In the genomic region with DNA sequence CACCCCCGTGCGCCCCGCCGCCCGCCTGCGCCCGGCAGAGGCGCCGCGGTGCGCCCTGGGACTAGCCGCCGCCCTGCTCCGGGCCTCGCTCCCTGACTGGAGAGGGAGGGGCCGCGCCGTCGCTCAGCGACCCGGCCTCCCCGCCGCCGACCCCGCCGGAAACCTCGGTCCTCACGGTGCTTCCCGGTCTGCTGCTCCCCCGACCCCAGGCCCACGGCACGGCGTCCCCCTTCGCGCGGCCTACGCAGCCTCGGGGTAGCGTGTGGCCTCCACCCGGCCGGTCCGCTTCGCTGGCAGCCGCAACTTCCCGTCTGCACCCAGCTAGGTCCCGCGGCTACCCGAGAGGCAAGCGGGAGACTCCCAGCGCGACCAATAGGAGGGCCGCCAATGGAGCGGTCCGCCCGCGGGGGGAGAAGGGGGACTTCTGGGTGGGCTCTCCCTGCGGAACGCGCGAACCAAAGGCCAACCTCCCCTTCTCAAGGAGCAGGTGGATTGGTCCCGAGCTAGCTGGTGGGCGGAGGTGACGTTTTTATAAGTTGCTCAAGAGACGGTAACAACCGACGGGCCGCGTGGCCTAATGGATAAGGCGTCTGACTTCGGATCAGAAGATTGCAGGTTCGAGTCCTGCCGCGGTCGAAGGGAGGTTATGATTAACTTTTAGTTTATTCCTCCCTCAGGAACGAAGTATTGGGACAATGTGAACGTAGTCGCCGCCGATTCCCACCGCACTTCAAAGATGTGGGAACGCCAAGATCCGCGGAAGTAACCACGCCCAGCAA, we compare ENCODE assay signal across 1 cellular context.
TF ChIP-seq lines count a peak whose summit lies in the region.

A gene (minus strand): TSS at position 315 of the 779 bp plus-strand sequence. CDS start 1,070 bp downstream, outside the sequence.

TF ChIP-seq in HepG2, 621 proteins besides CTCF, POLR2A, EP300 and RAD21 (continued from another document and continues in another):
- TF ChIP-seq, protein P1, sequence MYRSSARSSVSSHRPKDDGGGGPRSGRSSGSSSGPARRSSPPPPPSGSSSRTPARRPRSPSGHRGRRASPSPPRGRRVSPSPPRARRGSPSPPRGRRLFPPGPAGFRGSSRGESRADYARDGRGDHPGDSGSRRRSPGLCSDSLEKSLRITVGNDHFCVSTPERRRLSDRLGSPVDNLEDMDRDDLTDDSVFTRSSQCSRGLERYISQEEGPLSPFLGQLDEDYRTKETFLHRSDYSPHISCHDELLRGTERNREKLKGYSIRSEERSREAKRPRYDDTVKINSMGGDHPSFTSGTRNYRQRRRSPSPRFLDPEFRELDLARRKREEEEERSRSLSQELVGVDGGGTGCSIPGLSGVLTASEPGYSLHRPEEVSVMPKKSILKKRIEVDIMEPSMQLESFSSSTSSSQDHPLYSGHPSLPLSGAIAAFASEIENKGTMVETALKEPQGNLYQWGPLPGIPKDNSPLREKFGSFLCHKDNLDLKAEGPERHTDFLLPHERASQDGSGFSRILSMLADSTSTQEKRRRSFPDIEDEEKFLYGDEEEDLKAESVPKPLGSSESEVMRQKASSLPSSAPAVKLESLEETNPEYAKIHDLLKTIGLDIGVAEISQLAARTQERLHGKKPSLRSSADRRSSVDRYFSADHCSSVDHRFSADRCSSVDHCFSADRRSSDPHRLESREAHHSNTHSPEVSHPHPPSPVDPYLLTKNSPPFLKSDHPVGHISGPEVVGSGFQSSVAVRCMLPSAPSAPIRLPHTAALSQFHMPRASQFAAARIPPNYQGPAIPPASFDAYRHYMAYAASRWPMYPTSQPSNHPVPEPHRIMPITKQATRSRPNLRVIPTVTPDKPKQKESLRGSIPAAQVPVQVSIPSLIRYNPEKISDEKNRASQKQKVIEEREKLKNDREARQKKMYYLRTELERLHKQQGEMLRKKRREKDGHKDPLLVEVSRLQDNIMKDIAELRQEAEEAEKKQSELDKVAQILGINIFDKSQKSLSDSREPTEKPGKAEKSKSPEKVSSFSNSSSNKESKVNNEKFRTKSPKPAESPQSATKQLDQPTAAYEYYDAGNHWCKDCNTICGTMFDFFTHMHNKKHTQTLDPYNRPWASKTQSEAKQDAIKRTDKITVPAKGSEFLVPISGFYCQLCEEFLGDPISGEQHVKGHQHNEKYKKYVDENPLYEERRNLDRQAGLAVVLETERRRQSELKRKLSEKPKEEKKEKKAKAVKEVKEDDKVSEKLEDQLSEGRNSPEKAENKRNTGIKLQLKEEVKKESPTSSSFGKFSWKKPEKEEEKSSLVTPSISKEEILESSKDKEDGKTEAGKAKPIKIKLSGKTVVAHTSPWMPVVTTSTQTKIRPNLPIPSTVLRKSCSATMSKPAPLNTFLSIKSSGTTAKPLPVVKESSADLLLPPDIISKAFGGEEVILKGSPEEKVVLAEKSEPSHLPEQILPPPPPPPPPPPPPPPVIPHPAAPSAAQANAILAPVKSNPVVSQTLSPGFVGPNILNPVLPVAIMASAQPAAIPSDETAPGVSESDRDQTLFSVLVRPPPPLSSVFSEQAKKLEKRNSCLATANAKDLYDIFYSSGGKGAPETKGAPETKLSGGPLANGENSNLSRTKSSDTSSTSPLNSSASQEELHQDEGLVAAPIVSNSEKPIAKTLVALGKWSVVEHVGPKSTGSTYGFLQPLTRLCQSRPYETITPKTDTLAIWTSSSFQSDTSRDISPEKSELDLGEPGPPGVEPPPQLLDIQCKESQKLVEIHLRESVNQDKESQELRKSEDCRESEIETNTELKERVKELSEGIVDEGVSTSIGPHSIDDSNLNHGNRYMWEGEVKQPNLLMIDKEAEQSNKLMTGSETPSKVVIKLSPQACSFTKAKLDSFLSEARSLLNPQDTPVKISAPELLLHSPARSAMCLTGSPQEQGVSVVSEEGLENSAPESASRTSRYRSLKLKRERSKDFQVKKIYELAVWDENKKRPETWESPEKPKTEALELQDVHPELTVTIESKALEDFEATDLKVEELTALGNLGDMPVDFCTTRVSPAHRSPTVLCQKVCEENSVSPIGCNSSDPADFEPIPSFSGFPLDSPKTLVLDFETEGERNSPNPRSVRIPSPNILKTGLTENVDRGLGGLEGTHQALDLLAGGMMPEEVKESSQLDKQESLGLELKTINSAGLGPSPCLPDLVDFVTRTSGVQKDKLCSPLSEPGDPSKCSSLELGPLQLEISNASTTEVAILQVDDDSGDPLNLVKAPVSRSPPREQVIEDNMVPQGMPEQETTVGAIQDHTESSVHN (CRISPR knock-in tag; IDR thresholded peaks at IDR 0.05) = no peak
- TF ChIP-seq, protein P2, sequence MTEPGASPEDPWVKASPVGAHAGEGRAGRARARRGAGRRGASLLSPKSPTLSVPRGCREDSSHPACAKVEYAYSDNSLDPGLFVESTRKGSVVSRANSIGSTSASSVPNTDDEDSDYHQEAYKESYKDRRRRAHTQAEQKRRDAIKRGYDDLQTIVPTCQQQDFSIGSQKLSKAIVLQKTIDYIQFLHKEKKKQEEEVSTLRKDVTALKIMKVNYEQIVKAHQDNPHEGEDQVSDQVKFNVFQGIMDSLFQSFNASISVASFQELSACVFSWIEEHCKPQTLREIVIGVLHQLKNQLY (CRISPR knock-in tag; IDR thresholded peaks at IDR 0.05) = no peak
- TF ChIP-seq ZNF749 (CRISPR knock-in tag; IDR thresholded peaks at IDR 0.05; ENCODE audit: borderline replicate concordance) (peak; percentile 57; the same call in 1 of the 2 replicates), KLF16 (CRISPR knock-in tag; IDR thresholded peaks at IDR 0.05) (peak in 1 of 2 experiments; percentile 94; a peak in 2 of 4 replicates), ISX (CRISPR knock-in tag; conservative IDR thresholded peaks at IDR 0.05) (0 out of 2 replicates have a peak, but pooled peaks have one; percentile 40), HMG20A (CRISPR knock-in tag; IDR thresholded peaks at IDR 0.05; ENCODE audit: borderline replicate concordance) (peak; percentile 46; the same call in 1 of the 2 replicates), ZNF615 (CRISPR knock-in tag; IDR thresholded peaks at IDR 0.05; ENCODE audit: borderline replicate concordance) (peak; percentile 61; the same call in 1 of the 2 replicates), ZNF136 (CRISPR knock-in tag; IDR thresholded peaks at IDR 0.05; ENCODE audit: low read depth) (no peak), NCOA1 (CRISPR knock-in tag; IDR thresholded peaks at IDR 0.05) (0 out of 2 replicates have a peak, but pooled peaks have one; percentile 18), ZZZ3 (CRISPR knock-in tag; IDR thresholded peaks at IDR 0.05; ENCODE audit: borderline replicate concordance) (no peak), ZNF816 (CRISPR knock-in tag; IDR thresholded peaks at IDR 0.05; ENCODE audit: borderline replicate concordance) (no peak), FOXJ3 (CRISPR knock-in tag; IDR thresholded peaks at IDR 0.05; ENCODE audit: borderline replicate concordance) (peak; percentile 89), SRY (CRISPR knock-in tag; IDR thresholded peaks at IDR 0.05) (peak; percentile 74; the same call in 1 of the 2 replicates), ZNF12 (CRISPR knock-in tag; IDR thresholded peaks at IDR 0.05) (no peak), SNAPC2 (CRISPR knock-in tag; IDR thresholded peaks at IDR 0.05) (peak; percentile 82), CC2D1A (CRISPR knock-in tag; IDR thresholded peaks at IDR 0.05) (no peak), ZNF530 (CRISPR knock-in tag; IDR thresholded peaks at IDR 0.05; ENCODE audit: low read depth) (no peak), ZNF546 (CRISPR knock-in tag; conservative IDR thresholded peaks at IDR 0.05) (peak; percentile 81; the same call in 1 of the 2 replicates), SSRP1 (CRISPR knock-in tag; IDR thresholded peaks at IDR 0.05) (no peak), U2AF1 (optimal IDR thresholded peaks at IDR 0.05; ENCODE audit: low read depth, low read length) (peak; percentile 94), HOXA5 (CRISPR knock-in tag; IDR thresholded peaks at IDR 0.05) (peak; percentile 91), RBAK (CRISPR knock-in tag; IDR thresholded peaks at IDR 0.05) (no peak)
- TF ChIP-seq, protein P3, sequence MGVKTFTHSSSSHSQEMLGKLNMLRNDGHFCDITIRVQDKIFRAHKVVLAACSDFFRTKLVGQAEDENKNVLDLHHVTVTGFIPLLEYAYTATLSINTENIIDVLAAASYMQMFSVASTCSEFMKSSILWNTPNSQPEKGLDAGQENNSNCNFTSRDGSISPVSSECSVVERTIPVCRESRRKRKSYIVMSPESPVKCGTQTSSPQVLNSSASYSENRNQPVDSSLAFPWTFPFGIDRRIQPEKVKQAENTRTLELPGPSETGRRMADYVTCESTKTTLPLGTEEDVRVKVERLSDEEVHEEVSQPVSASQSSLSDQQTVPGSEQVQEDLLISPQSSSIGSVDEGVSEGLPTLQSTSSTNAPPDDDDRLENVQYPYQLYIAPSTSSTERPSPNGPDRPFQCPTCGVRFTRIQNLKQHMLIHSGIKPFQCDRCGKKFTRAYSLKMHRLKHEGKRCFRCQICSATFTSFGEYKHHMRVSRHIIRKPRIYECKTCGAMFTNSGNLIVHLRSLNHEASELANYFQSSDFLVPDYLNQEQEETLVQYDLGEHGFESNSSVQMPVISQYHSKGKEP (CRISPR knock-in tag; IDR thresholded peaks at IDR 0.05) = no peak
- TF ChIP-seq, protein P4, sequence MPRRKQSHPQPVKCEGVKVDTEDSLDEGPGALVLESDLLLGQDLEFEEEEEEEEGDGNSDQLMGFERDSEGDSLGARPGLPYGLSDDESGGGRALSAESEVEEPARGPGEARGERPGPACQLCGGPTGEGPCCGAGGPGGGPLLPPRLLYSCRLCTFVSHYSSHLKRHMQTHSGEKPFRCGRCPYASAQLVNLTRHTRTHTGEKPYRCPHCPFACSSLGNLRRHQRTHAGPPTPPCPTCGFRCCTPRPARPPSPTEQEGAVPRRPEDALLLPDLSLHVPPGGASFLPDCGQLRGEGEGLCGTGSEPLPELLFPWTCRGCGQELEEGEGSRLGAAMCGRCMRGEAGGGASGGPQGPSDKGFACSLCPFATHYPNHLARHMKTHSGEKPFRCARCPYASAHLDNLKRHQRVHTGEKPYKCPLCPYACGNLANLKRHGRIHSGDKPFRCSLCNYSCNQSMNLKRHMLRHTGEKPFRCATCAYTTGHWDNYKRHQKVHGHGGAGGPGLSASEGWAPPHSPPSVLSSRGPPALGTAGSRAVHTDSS (CRISPR knock-in tag; conservative IDR thresholded peaks at IDR 0.05) = no peak
- TF ChIP-seq, protein P5, sequence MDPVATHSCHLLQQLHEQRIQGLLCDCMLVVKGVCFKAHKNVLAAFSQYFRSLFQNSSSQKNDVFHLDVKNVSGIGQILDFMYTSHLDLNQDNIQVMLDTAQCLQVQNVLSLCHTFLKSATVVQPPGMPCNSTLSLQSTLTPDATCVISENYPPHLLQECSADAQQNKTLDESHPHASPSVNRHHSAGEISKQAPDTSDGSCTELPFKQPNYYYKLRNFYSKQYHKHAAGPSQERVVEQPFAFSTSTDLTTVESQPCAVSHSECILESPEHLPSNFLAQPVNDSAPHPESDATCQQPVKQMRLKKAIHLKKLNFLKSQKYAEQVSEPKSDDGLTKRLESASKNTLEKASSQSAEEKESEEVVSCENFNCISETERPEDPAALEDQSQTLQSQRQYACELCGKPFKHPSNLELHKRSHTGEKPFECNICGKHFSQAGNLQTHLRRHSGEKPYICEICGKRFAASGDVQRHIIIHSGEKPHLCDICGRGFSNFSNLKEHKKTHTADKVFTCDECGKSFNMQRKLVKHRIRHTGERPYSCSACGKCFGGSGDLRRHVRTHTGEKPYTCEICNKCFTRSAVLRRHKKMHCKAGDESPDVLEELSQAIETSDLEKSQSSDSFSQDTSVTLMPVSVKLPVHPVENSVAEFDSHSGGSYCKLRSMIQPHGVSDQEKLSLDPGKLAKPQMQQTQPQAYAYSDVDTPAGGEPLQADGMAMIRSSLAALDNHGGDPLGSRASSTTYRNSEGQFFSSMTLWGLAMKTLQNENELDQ (CRISPR knock-in tag; IDR thresholded peaks at IDR 0.05; ENCODE audit: borderline replicate concordance) = no peak; the same call in 1 of the 2 replicates
- TF ChIP-seq, protein P6, sequence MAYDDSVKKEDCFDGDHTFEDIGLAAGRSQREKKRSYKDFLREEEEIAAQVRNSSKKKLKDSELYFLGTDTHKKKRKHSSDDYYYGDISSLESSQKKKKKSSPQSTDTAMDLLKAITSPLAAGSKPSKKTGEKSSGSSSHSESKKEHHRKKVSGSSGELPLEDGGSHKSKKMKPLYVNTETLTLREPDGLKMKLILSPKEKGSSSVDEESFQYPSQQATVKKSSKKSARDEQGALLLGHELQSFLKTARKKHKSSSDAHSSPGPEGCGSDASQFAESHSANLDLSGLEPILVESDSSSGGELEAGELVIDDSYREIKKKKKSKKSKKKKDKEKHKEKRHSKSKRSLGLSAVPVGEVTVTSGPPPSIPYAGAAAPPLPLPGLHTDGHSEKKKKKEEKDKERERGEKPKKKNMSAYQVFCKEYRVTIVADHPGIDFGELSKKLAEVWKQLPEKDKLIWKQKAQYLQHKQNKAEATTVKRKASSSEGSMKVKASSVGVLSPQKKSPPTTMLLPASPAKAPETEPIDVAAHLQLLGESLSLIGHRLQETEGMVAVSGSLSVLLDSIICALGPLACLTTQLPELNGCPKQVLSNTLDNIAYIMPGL (CRISPR knock-in tag; IDR thresholded peaks at IDR 0.05; ENCODE audit: borderline replicate concordance in 1 of 2, low read depth in 1 of 2) = peak; percentile 99 to 100
